In the genomic region with DNA sequence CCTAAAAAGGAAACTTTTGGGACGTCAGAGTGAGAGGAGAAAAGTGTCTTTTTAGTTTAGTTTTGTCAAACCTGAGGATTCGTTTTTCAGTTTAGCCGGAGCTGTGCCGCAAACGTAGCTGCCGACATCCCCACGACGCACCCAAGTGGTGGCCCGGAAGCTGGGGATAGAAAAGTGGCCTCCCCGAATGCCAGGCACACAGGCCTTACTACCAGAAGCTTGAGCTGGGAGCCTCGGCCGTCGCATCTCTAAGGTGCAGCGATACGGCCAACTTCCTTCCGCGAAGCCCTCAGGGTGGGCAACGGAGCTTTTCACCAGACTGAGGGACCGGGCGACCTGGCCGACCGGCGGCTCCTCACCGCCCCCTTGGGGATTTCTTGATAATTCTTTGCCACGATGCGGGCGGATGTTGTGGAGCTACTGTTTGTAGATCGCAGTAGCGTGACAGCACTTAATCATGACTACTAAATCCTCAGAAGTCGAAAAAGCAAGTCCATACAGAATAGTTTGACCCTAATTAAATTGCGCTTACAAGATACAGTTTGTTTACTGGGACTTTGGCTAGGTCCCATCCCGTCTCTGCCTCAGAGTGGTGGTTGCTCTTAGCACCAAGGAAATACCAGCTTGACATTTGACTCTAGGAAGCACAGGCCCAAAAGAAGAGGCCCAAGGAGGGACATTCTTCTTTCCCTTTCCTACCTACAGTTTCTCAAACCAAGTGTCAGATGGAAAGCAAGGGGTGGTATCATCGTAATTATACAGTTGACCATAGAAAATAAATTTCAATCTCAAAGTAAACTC, we compare ENCODE assay signal across 8 cellular contexts. TPM values are rescaled to one million over a fixed set of nuclear protein-coding genes. Genes with fewer than 3 reads are reported as not detected.
DNase-seq lines count a peak whose midpoint lies in the region; ATAC-seq and TF ChIP-seq lines count a peak whose summit lies in the region.

No MANE protein-coding gene starts in this region.

- peak; percentile 54 to 79 (median 67) for TF ChIP-seq CTCF in ascending aorta (IDR thresholded peaks at IDR 0.05)
- peak; percentile 56 to 75 (median 67) for TF ChIP-seq CTCF in uterus (IDR thresholded peaks at IDR 0.05)

- peak overlapping the region; percentile 69 to 97 for H3K4me3 ChIP-seq in ascending aorta
- H3K4me3 ChIP-seq in uterus: peak overlapping the region; percentile 92 to 97

- H3K36me3 ChIP-seq in ascending aorta (no peaks in the 10 kb centered on the region), uterus (no peaks in the 10 kb centered on the region)

- H3K9me3 Mint-ChIP-seq in T-helper 2 cell treated with Interferon-gamma antibody and Interleukin-4, amounts not matched to agents 5 μg/mL and 100 μg/mL, for 36 hours: no peaks in the 10 kb centered on the region

- DNase-seq in NCI-H187 treated with DMSO at 0.1 percent for 48 hours (lab: John Stamatoyannopoulos, UW) (peak; percentile 41), ascending aorta (ENCODE audit: low spot score in 2 of 2) (peak; percentile 14 to 85), hepatic stellate cell (ENCODE audit: low spot score) (peak; percentile 80), putamen (ENCODE audit: low spot score) (peak; percentile 85), uterus (peak; percentile 77 to 81)
- DNase-seq in T-helper 2 cell treated with Interferon-gamma antibody and Interleukin-4, amounts not matched to agents 5 μg/mL and 100 μg/mL, for 36 hours (ENCODE audit: low spot score): peak; percentile 87

- intact Hi-C loops in ascending aorta (cut with DNase I): loop anchor here (1.0 to 5.0 kb wide), 7 partner anchors 31 to 1323 kb away; partner anchors contain the start of genes C5orf34, HMGCS1, MRPS30 and PAIP1
- intact Hi-C loops in uterus (cut with DNase I; ENCODE audit: low total_unique reads): no loop called here

- peaks cover 36% of the 10 kb centered on the region for H3K4me1 Mint-ChIP-seq in T-helper 2 cell treated with Interferon-gamma antibody and Interleukin-4, amounts not matched to agents 5 μg/mL and 100 μg/mL, for 36 hours (ENCODE audit: low read depth)

- ATAC-seq in GM18505 (IDR thresholded peaks at IDR 0.05; ENCODE audit: unreplicated experiment): peak; percentile 72
- peak; percentile 74 for ATAC-seq in HG02981 (IDR thresholded peaks at IDR 0.05; ENCODE audit: unreplicated experiment)

- H3K27ac ChIP-seq in ascending aorta (peak overlapping the region; percentile 98 to 99), uterus (peak overlapping the region; percentile 97 to 99)

- peaks cover 19% of the 10 kb centered on the region for H3K36me3 Mint-ChIP-seq in T-helper 2 cell treated with Interferon-gamma antibody and Interleukin-4, amounts not matched to agents 5 μg/mL and 100 μg/mL, for 36 hours (ENCODE audit: low read depth)

- H3K9me3 ChIP-seq in ascending aorta (no peaks in the 10 kb centered on the region), uterus (no peaks in the 10 kb centered on the region)

- no peaks in the 10 kb centered on the region for H3K27me3 ChIP-seq in ascending aorta
- no peaks in the 10 kb centered on the region for H3K27me3 ChIP-seq in uterus

- TF ChIP-seq POLR2A in GM18505 (IDR thresholded peaks at IDR 0.05; ENCODE audit: borderline replicate concordance, extremely low read depth, insufficient read depth, insufficient read length): no peak
- TF ChIP-seq POLR2A in uterus (IDR thresholded peaks at IDR 0.05): no peak

- H3K27me3 Mint-ChIP-seq in T-helper 2 cell treated with Interferon-gamma antibody and Interleukin-4, amounts not matched to agents 5 μg/mL and 100 μg/mL, for 36 hours (ENCODE audit: low read depth): no peaks in the 10 kb centered on the region

- H3K4me1 ChIP-seq in ascending aorta: peaks cover 0 to 7% of the 10 kb centered on the region in 2 donors
- peaks cover 0 to 6% of the 10 kb centered on the region in 2 donors for H3K4me1 ChIP-seq in uterus

- H3K27ac Mint-ChIP-seq in T-helper 2 cell treated with Interferon-gamma antibody and Interleukin-4, amounts not matched to agents 5 μg/mL and 100 μg/mL, for 36 hours: peak overlapping the region; percentile 100

- peak overlapping the region; percentile 98 for H3K4me3 Mint-ChIP-seq in T-helper 2 cell treated with Interferon-gamma antibody and Interleukin-4, amounts not matched to agents 5 μg/mL and 100 μg/mL, for 36 hours

RNA-seq across cellular contexts. Expression of gene TMEM267, which starts 0.6 kb away (rescaled TPM):
- 3.7 TPM for total RNA-seq in ascending aorta
- 10 to 100 TPM in 3 of 4 donors, under 1 TPM in 1; 0.77 to 20.0 (median 16.3) TPM for total RNA-seq in uterus

RNA-seq across cellular contexts. Expression of gene C5orf34, which starts 30.7 kb away (rescaled TPM):
- total RNA-seq in ascending aorta: not detected
- 1 to 10 TPM in 3 of 4 donors, under 1 TPM in 1; 0.29 to 7.7 (median 2.3) TPM for total RNA-seq in uterus

Comparison
In these comparisons a context has a peak if more than half of its experiments do, and no peak if none do; other contexts are left out.
1. Peak in every context shown above with its lines: DNase-seq, ATAC-seq, H3K4me3 ChIP-seq and H3K27ac ChIP-seq.